Comparison of ENCODE assay signal across 18 cellular contexts in genomic region chr17:67821871-67822367, GRCh38.
"Had no signal": no experiment of that assay in that cellular context is flagged by ENCODE, and none has a peak within 500 bp of the region (broad histone marks: within the 10 kb centered on the region; RNA-seq: fewer than 3 reads in every experiment).

No MANE protein-coding gene starts in this region.

- DNase-seq: cerebellar nuclear complex; colonic mucosa; dermis blood vessel endothelial cell; effector CD4-positive, alpha-beta T cell; endodermal cell; erythroblast; heart left ventricle; hippocampal formation; kidney glomerular epithelial cell; mammary epithelial cell; naive thymus-derived CD4-positive, alpha-beta T cell; small intestine; stimulated activated CD4-positive, alpha-beta T cell treated with anti-CD3 and anti-CD28 coated beads, Interleukin-2, amount 100 ng/mL, for 48 hours; tibial artery had no signal

- ATAC-seq: heart left ventricle; naive thymus-derived CD4-positive, alpha-beta T cell; stimulated activated memory B cell treated with anti-CD40 and anti-IgM and Interleukin-4, amounts not matched to agents 10 μg/mL and 1 μg/mL and 100 μg/mL, for 72 hours had no signal

- H3K27me3 ChIP-seq: colonic mucosa, tibial artery, upper lobe of left lung had no signal

- H3K27ac Mint-ChIP-seq: endodermal cell; naive thymus-derived CD4-positive, alpha-beta T cell; stimulated activated memory B cell treated with anti-CD40 and anti-IgM and Interleukin-4, amounts not matched to agents 10 μg/mL and 1 μg/mL and 100 μg/mL, for 72 hours; stimulated activated naive CD8-positive, alpha-beta T cell treated with anti-CD3 and anti-CD28 coated beads, Interleukin-15, Interleukin-2, amounts not matched to agents 100 ng/mL and 50 ng/mL, for 24 hours had no signal

- H3K9me3 Mint-ChIP-seq: endodermal cell; naive thymus-derived CD4-positive, alpha-beta T cell; stimulated activated memory B cell treated with anti-CD40 and anti-IgM and Interleukin-4, amounts not matched to agents 10 μg/mL and 1 μg/mL and 100 μg/mL, for 72 hours; stimulated activated naive CD8-positive, alpha-beta T cell treated with anti-CD3 and anti-CD28 coated beads, Interleukin-15, Interleukin-2, amounts not matched to agents 100 ng/mL and 50 ng/mL, for 24 hours had no signal

- H3K27ac ChIP-seq: colonic mucosa, heart left ventricle, neutrophil, tibial artery, upper lobe of left lung had no signal

- H3K4me1 ChIP-seq: colonic mucosa had no signal

- H3K27me3 Mint-ChIP-seq: stimulated activated memory B cell treated with anti-CD40 and anti-IgM and Interleukin-4, amounts not matched to agents 10 μg/mL and 1 μg/mL and 100 μg/mL, for 72 hours; stimulated activated naive CD8-positive, alpha-beta T cell treated with anti-CD3 and anti-CD28 coated beads, Interleukin-15, Interleukin-2, amounts not matched to agents 100 ng/mL and 50 ng/mL, for 24 hours had no signal

- H3K36me3 Mint-ChIP-seq: stimulated activated memory B cell treated with anti-CD40 and anti-IgM and Interleukin-4, amounts not matched to agents 10 μg/mL and 1 μg/mL and 100 μg/mL, for 72 hours had no signal

- H3K4me3 Mint-ChIP-seq: endodermal cell; stimulated activated memory B cell treated with anti-CD40 and anti-IgM and Interleukin-4, amounts not matched to agents 10 μg/mL and 1 μg/mL and 100 μg/mL, for 72 hours; stimulated activated naive CD8-positive, alpha-beta T cell treated with anti-CD3 and anti-CD28 coated beads, Interleukin-15, Interleukin-2, amounts not matched to agents 100 ng/mL and 50 ng/mL, for 24 hours had no signal

- H3K36me3 ChIP-seq: colonic mucosa, heart left ventricle, neutrophil, tibial artery, upper lobe of left lung had no signal

- H3K4me3 ChIP-seq: colonic mucosa, heart left ventricle, tibial artery, upper lobe of left lung had no signal

- H3K9me3 ChIP-seq: colonic mucosa, heart left ventricle, neutrophil, tibial artery, upper lobe of left lung had no signal
